Comparison of ENCODE assay signal across 28 cellular contexts in the genomic region with DNA sequence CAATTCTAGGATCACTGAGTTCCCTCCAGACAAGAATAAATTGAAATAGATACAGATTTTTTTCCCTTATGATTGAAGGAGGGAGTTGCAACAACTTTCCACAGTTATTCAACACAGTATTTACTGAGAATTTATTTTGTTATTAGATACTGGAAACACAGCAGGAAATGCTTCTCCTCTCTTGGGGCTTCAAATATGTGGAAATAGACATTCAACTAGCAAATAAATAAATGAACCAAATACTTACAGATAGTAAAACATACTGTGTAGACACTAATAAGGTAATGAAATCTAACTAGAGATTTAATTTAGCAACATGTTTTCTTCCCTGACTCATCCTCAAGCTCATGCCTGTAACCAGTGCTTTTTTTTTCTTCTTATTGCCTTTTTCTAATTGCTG.
"Had no signal": no experiment of that assay in that cellular context is flagged by ENCODE, and none has a peak within 500 bp of the region (broad histone marks: within the 10 kb centered on the region; RNA-seq: fewer than 3 reads in every experiment).

No MANE protein-coding gene starts in this region.

- H2AFZ ChIP-seq: hepatocyte had no signal

- H3K79me2 ChIP-seq: hepatocyte had no signal

- H3K4me3 ChIP-seq: coronary artery, esophagus muscularis mucosa, gastrocnemius medialis, heart right ventricle, hepatocyte had no signal

- H3K27ac ChIP-seq: brain microvascular endothelial cell, coronary artery, esophagus muscularis mucosa, foreskin keratinocyte, gastrocnemius medialis, heart right ventricle, hepatocyte had no signal

- H3K4me2 ChIP-seq: hepatocyte had no signal

- H3K4me1 ChIP-seq: foreskin keratinocyte had no signal

- FAIRE-seq: astrocyte, bronchial epithelial cell had no signal

- ATAC-seq: activated CD4-positive, alpha-beta T cell treated with anti-CD3 and anti-CD28 coated beads for 36 hours; activated CD8-positive, alpha-beta memory T cell treated with anti-CD3 and anti-CD28 coated beads, Interleukin-2, amount 10 ng/mL, durations not matched to agents 7 days and 5 days; activated CD8-positive, alpha-beta T cell treated with anti-CD3 and anti-CD28 coated beads, Interleukin-2, amount 10 ng/mL, durations not matched to agents 7 days and 5 days; activated naive CD8-positive, alpha-beta T cell treated with anti-CD3 and anti-CD28 coated beads, Interleukin-2, amount 50 U/mL, for 24 hours; effector memory CD8-positive, alpha-beta T cell; foreskin keratinocyte; gastrocnemius medialis; heart right ventricle had no signal

- H3K27me3 ChIP-seq: brain microvascular endothelial cell, esophagus muscularis mucosa, foreskin keratinocyte, gastrocnemius medialis, heart right ventricle, hepatocyte had no signal

- DNase-seq: activated CD4-positive, alpha-beta memory T cell treated with anti-CD3 and anti-CD28 coated beads for 36 hours; activated CD4-positive, alpha-beta T cell treated with anti-CD3 and anti-CD28 coated beads for 36 hours; activated CD4-positive, alpha-beta T cell treated with anti-CD3 and anti-CD28 coated beads, Interleukin-2, amount 10 ng/mL, durations not matched to agents 24 days and 14 days; activated CD4-positive, CD25-positive, alpha-beta regulatory T cell; activated CD4-positive, CD25-positive, alpha-beta regulatory T cell treated with anti-CD3 and anti-CD28 coated beads, Interleukin-2, amount 50 U/mL, for 72 hours; activated CD8-positive, alpha-beta memory T cell treated with anti-CD3 and anti-CD28 coated beads, Interleukin-2, amount 10 ng/mL, durations not matched to agents 7 days and 5 days; activated CD8-positive, alpha-beta memory T cell treated with anti-CD3 and anti-CD28 coated beads, Interleukin-2, amount 50 U/mL, for 4 hours; activated CD8-positive, alpha-beta T cell treated with anti-CD3 and anti-CD28 coated beads, Interleukin-2, amount 10 ng/mL, durations not matched to agents 7 days and 5 days; activated effector memory CD4-positive, alpha-beta T cell treated with anti-CD3 and anti-CD28 coated beads, Interleukin-2, amount 50 U/mL, for 16 hours; activated naive CD4-positive, alpha-beta T cell treated with anti-CD3 and anti-CD28 coated beads for 36 hours; activated naive CD8-positive, alpha-beta T cell treated with anti-CD3 and anti-CD28 coated beads for 36 hours; activated naive CD8-positive, alpha-beta T cell treated with anti-CD3 and anti-CD28 coated beads, Interleukin-2, amount 50 U/mL, for 24 hours; activated T-cell treated with anti-CD3 and anti-CD28 coated beads, Interleukin-2, amount 50 U/mL, for 1 hour; activated T-cell treated with anti-CD3 and anti-CD28 coated beads, Interleukin-2, amount 50 U/mL, for 48 hours; brain microvascular endothelial cell; dermis blood vessel endothelial cell; effector CD4-positive, alpha-beta T cell; effector memory CD8-positive, alpha-beta T cell; erythroblast; foreskin keratinocyte; gastrocnemius medialis; heart right ventricle; T-helper 2 cell had no signal

- H3K9me3 ChIP-seq: esophagus muscularis mucosa, gastrocnemius medialis, heart right ventricle had no signal

- H3K36me3 ChIP-seq: brain microvascular endothelial cell, esophagus muscularis mucosa, gastrocnemius medialis, heart right ventricle had no signal
